19 cellular contexts compared by ENCODE assay signal in the genomic region with DNA sequence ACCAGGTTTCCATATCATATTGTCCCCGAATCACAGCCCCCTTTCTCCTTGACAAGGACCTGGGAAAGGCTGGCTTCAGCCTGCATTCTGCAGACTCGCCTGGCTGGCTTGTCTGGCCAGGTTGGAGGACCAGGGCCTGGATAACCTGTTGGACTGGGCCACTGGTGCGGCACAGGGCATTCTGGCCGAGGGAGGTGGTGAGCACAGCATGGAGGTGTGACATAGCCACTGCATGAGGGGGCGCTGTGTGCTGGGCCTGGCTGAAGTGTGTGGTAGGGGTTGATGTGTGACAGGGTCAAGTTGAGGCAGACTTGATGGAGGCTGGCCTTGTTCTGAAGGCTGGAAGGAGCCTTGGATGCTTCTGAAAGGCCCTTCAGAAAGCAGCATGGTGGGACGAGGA. TPM values are rescaled to one million over a fixed set of nuclear protein-coding genes. Genes with fewer than 3 reads are reported as not detected.
A peak's percentile ranks its signal among the peaks of the same experiment; 100 is the strongest.
DNase-seq lines count a peak whose midpoint lies in the region; ATAC-seq and TF ChIP-seq lines count a peak whose summit lies in the region.
"Had no signal": no experiment of that assay in that cellular context is flagged by ENCODE, and none has a peak within 500 bp of the region (broad histone marks: within the 10 kb centered on the region; RNA-seq: fewer than 3 reads in every experiment).

No MANE protein-coding gene starts in this region.

- H3K36me3 Mint-ChIP-seq in endodermal cell (ENCODE audit: low read depth) = no peaks in the 10 kb centered on the region
- no peaks in the 10 kb centered on the region for H3K36me3 Mint-ChIP-seq in stimulated activated naive B cell treated with anti-CD40 and anti-IgM and Interleukin-4, amounts not matched to agents 10 μg/mL and 1 μg/mL and 100 μg/mL, for 72 hours

- ATAC-seq in stimulated activated naive B cell treated with anti-CD40 and anti-IgM and Interleukin-4, amounts not matched to agents 10 μg/mL and 1 μg/mL and 100 μg/mL, for 72 hours (replicated peaks) = no peak
- ATAC-seq: A549, GM12878 had no signal

- H3K79me2 ChIP-seq in OCI-LY1 (ENCODE audit: insufficient read depth, low read length) = no peaks in the 10 kb centered on the region

- no peak overlapping the region for H3K27ac Mint-ChIP-seq in endodermal cell
- no peak overlapping the region for H3K27ac Mint-ChIP-seq in stimulated activated naive B cell treated with anti-CD40 and anti-IgM and Interleukin-4, amounts not matched to agents 10 μg/mL and 1 μg/mL and 100 μg/mL, for 72 hours
- H3K27ac Mint-ChIP-seq: CD4-positive, alpha-beta T cell had no signal

- H3K4me1 Mint-ChIP-seq in endodermal cell = peaks cover 19% of the 10 kb centered on the region
- H3K4me1 Mint-ChIP-seq in stimulated activated naive B cell treated with anti-CD40 and anti-IgM and Interleukin-4, amounts not matched to agents 10 μg/mL and 1 μg/mL and 100 μg/mL, for 72 hours = peaks cover 8 to 15% of the 10 kb centered on the region in 2 donors

- no peaks in the 10 kb centered on the region for H4K20me1 ChIP-seq in OCI-LY1 (ENCODE audit: insufficient read depth, low read length)

- no peaks in the 10 kb centered on the region for H3F3A ChIP-seq in OCI-LY1 (ENCODE audit: insufficient read depth, low read length)

- H3K4me3 ChIP-seq in H7 (ENCODE audit: insufficient read depth, low read depth, low read length) = no peak overlapping the region
- H3K4me3 ChIP-seq in OCI-LY1 (ENCODE audit: low read depth, low read length, poor library complexity, severe bottlenecking) = no peak overlapping the region
- H3K4me3 ChIP-seq in endodermal cell (ENCODE audit: low read length) = no peak overlapping the region
- H3K4me3 ChIP-seq: A549, GM12878, GM23248, HAP-1 had no signal

- H3K9ac ChIP-seq in OCI-LY1 (ENCODE audit: low read length) (no peak overlapping the region), endodermal cell (ENCODE audit: extremely low read depth, low read length, poor library complexity, severe bottlenecking) (no peak overlapping the region)
- H3K9ac ChIP-seq: GM23248 had no signal

- H3K27me3 ChIP-seq in H7 (ENCODE audit: control insufficient read depth, insufficient read depth, low read length) (peaks cover 42% of the 10 kb centered on the region), OCI-LY1 (ENCODE audit: insufficient read depth, low read length) (peaks cover 18% of the 10 kb centered on the region), endodermal cell (ENCODE audit: control insufficient read depth, insufficient read depth, low read length, poor library complexity, severe bottlenecking) (peaks cover 49% of the 10 kb centered on the region)

- H3K9me3 ChIP-seq in OCI-LY1 (ENCODE audit: low read length) (no peaks in the 10 kb centered on the region), endodermal cell (ENCODE audit: control insufficient read depth, low read length) (peaks cover 7% of the 10 kb centered on the region)
- H3K9me3 ChIP-seq: Caco-2 had no signal

- H3K9me3 Mint-ChIP-seq in endodermal cell = peaks cover 8% of the 10 kb centered on the region
- H3K9me3 Mint-ChIP-seq in stimulated activated naive B cell treated with anti-CD40 and anti-IgM and Interleukin-4, amounts not matched to agents 10 μg/mL and 1 μg/mL and 100 μg/mL, for 72 hours = no peaks in the 10 kb centered on the region
- H3K9me3 Mint-ChIP-seq: CD4-positive, alpha-beta T cell had no signal

- peak; percentile 21 for DNase-seq in D341Med (ENCODE audit: low spot score)
- DNase-seq in H7 = peak; percentile 38
- DNase-seq in endodermal cell = peak; percentile 56
- no peak for DNase-seq in NCI-H2081 treated with DMSO at 0.1 percent for 48 hours (lab: John Stamatoyannopoulos, UW)
- no peak for DNase-seq in SKM-1 treated with dmso at 0.1 percent for 144 hours (lab: John Stamatoyannopoulos, UW; ENCODE audit: unreplicated experiment)
- DNase-seq in DMS153 (lab: John Stamatoyannopoulos, UW) = no peak
- DNase-seq in stimulated activated naive B cell treated with anti-CD40 and anti-IgM and Interleukin-4, amounts not matched to agents 10 μg/mL and 1 μg/mL and 100 μg/mL, for 72 hours = no peak
- DNase-seq: AML-193; Caco-2; CD4-positive, alpha-beta T cell; DND-41; EL; GM23248 had no signal

- H3K36me3 ChIP-seq in H7 (replicated peaks; ENCODE audit: control insufficient read depth, insufficient read depth, low read length) (no peaks in the 10 kb centered on the region), OCI-LY1 (ENCODE audit: insufficient read depth, low read length) (no peaks in the 10 kb centered on the region), endodermal cell (ENCODE audit: control insufficient read depth, insufficient read depth, low read length) (no peaks in the 10 kb centered on the region)
- H3K36me3 ChIP-seq: HAP-1 had no signal

- H3K4me2 ChIP-seq in OCI-LY1 (ENCODE audit: low read length) = no peak overlapping the region
- H3K4me2 ChIP-seq: A549 had no signal

- TF ChIP-seq CTCF in OCI-LY1 (IDR thresholded peaks at IDR 0.05; ENCODE audit: low read length) = peak; percentile 26
- TF ChIP-seq CTCF in endodermal cell (conservative IDR thresholded peaks at IDR 0.05) = peak; percentile 27

- peaks cover 45% of the 10 kb centered on the region for H3K27me3 Mint-ChIP-seq in endodermal cell (ENCODE audit: insufficient read depth)
- H3K27me3 Mint-ChIP-seq in stimulated activated naive B cell treated with anti-CD40 and anti-IgM and Interleukin-4, amounts not matched to agents 10 μg/mL and 1 μg/mL and 100 μg/mL, for 72 hours = peaks cover 35 to 65% of the 10 kb centered on the region in 2 donors

- H3K4me1 ChIP-seq in OCI-LY1 (ENCODE audit: insufficient read depth, low read length, severe bottlenecking) (no peaks in the 10 kb centered on the region), endodermal cell (ENCODE audit: control insufficient read depth, insufficient read depth, low read length) (no peaks in the 10 kb centered on the region)
- H3K4me1 ChIP-seq: HAP-1 had no signal

- H3K4me3 Mint-ChIP-seq in endodermal cell = no peak overlapping the region
- H3K4me3 Mint-ChIP-seq in stimulated activated naive B cell treated with anti-CD40 and anti-IgM and Interleukin-4, amounts not matched to agents 10 μg/mL and 1 μg/mL and 100 μg/mL, for 72 hours = no peak overlapping the region
- H3K4me3 Mint-ChIP-seq: CD4-positive, alpha-beta T cell had no signal

- WGBS in endodermal cell (ENCODE audit: insufficient coverage in 1 of 2, insufficient read length in 1 of 2), 2 experiments = 87 to 90% methylated on average over 3 to 6 of the region's 6 CpGs

- no peaks in the 10 kb centered on the region for H3K9me2 ChIP-seq in OCI-LY1 (ENCODE audit: low read depth, low read length)

- H3K27ac ChIP-seq in OCI-LY1 (ENCODE audit: low read depth, low read length, poor library complexity, severe bottlenecking) (no peak overlapping the region), endodermal cell (ENCODE audit: low read depth, low read length) (no peak overlapping the region)
- H3K27ac ChIP-seq: A549, C4-2B, GM23248 had no signal

- H2AFZ ChIP-seq in OCI-LY1 (ENCODE audit: low read length) = no peak overlapping the region
- H2AFZ ChIP-seq: GM23248 had no signal

RNA-seq across cellular contexts. Expression of a gene that starts 2.9 kb away (rescaled TPM):
- 5.6 and 10.9 TPM in 2 replicates for total RNA-seq in H7 (2014; rRNA removed; shearing (Covaris generic))
- total RNA-seq in endodermal cell = 10 to 100 TPM in 1 of 2 donors, 1 to 10 TPM in 1; 7.7 to 10.2 TPM
- polyA plus RNA-seq in endodermal cell (2013, experiment 1 of 2) = 1.5 TPM
- 0.70 TPM for polyA plus RNA-seq in endodermal cell (2013, experiment 2 of 2)
- total RNA-seq: G401, GM12878 had no signal
- polyA plus RNA-seq: GM12878 had no signal

Comparison
In these comparisons a context has a peak if more than half of its experiments do, and no peak if none do; other contexts are left out.
1. DNase-seq: peak in D341Med (single experiment), H7 (single experiment) and endodermal cell (single experiment); none in NCI-H2081 treated with DMSO at 0.1 percent for 48 hours (single experiment), SKM-1 treated with dmso at 0.1 percent for 144 hours (single experiment), DMS153 (single experiment) and stimulated activated naive B cell treated with anti-CD40 and anti-IgM and Interleukin-4, amounts not matched to agents 10 μg/mL and 1 μg/mL and 100 μg/mL, for 72 hours (single experiment).